Comparison of ENCODE assay signal across 13 cellular contexts in the genomic region with DNA sequence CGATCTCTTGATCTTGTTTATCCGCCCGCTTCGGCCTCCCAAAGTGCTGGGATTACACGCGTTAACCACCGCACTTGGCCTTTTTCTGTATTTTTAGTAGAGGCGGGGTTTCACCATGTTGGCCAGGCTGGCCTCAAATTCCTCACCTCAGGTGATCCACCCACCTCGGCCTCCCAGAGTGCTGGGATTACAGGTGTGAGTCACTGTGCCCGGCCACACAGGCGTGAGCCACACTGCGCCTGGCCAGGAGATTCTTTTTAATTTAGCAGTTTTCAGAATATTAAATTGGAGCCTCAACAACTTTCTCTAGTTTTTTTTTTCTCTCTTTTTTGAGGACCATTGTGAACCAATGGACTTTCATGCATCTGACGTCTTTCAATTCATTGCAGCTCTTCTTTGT. TPM values are rescaled to one million over a fixed set of nuclear protein-coding genes. Genes with fewer than 3 reads are reported as not detected.
A peak's percentile ranks its signal among the peaks of the same experiment; 100 is the strongest.
DNase-seq lines count a peak whose midpoint lies in the region; ATAC-seq, FAIRE-seq and TF ChIP-seq lines count a peak whose summit lies in the region.
"Not testable (repeated sequence)": the region's sequence is repeated elsewhere in the genome, so short reads cannot be mapped to it uniquely, and the experiment has no call there.
"Had no signal": no experiment of that assay in that cellular context is flagged by ENCODE, and none has a peak within 500 bp of the region (broad histone marks: within the 10 kb centered on the region; RNA-seq: fewer than 3 reads in every experiment).

No MANE protein-coding gene starts in this region.

- DNase-seq in GM23338 (ENCODE audit: low spot score); GM12878 (ENCODE audit: low read depth, low spot score); foreskin keratinocyte: not testable (repeated sequence)
- peak; percentile 68 to 78 for DNase-seq in PC-9
- DNase-seq in kidney tubule cell (ENCODE audit: low spot score), result peak; percentile 48

- 0 out of 2 replicates have a peak, but pooled peaks cover 18% of the 10 kb centered on the region for H3K4me1 ChIP-seq in GM23338 (ENCODE audit: insufficient read depth)
- H3K4me1 ChIP-seq in HUES48 (ENCODE audit: control insufficient read depth, insufficient read depth, low read length); PC-9 (replicated peaks; ENCODE audit: insufficient read depth); GM12878 (ENCODE audit: control insufficient read depth, insufficient read depth, low read length); ectodermal cell (ENCODE audit: control insufficient read depth, insufficient read depth, low read length); foreskin keratinocyte: not testable (repeated sequence)

- peak; percentile 10; the same call in 2 of the 3 replicates for ATAC-seq in GM23338
- not testable (repeated sequence) for ATAC-seq in GM12878
- peak; percentile 10 for ATAC-seq in foreskin keratinocyte

- not testable (repeated sequence) for H3K4me1 Mint-ChIP-seq in GM23338

- H4K20me1 ChIP-seq in GM23338 (replicated peaks; ENCODE audit: insufficient read depth); PC-9 (ENCODE audit: insufficient read depth); GM12878 (ENCODE audit: control insufficient read depth, insufficient read depth): not testable (repeated sequence)

- BruUV-seq in PC-9 (replicated peaks; lab: Mats Ljungman, UMichigan); GM12878 (replicated peaks; lab: Mats Ljungman, UMichigan): not testable (repeated sequence)

- peaks cover 17% of the 10 kb centered on the region; the same call in 2 of the 3 replicates for H3K36me3 Mint-ChIP-seq in GM23338 (ENCODE audit: low read depth)

- not testable (repeated sequence) for H3K27ac Mint-ChIP-seq in GM23338

- H2AFZ ChIP-seq in GM23338; GM12878 (ENCODE audit: control insufficient read depth, low read depth, low read length): not testable (repeated sequence)
- peak overlapping the region; percentile 66; the same call in 1 of the 2 replicates for H2AFZ ChIP-seq in PC-9

- peaks cover 13% of the 10 kb centered on the region; the same call in 2 of the 3 replicates for H3K9me3 Mint-ChIP-seq in GM23338

- not testable (repeated sequence) for H3K36me3 ChIP-seq in GM23338 (ENCODE audit: insufficient read depth); PC-9 (ENCODE audit: low read depth); GM12878 (ENCODE audit: control insufficient read depth in 2 of 2, insufficient read depth in 2 of 2, low read length in 1 of 2); ectodermal cell (ENCODE audit: control insufficient read depth, insufficient read depth, low read length)
- H3K36me3 ChIP-seq in HUES48 (ENCODE audit: control insufficient read depth, insufficient read depth, low read length), result peaks cover 12% of the 10 kb centered on the region

- peak overlapping the region; percentile 87 for H3K27ac ChIP-seq in GM23338 (ENCODE audit: low read depth)
- H3K27ac ChIP-seq in HUES48 (ENCODE audit: low read depth, low read length), result peak overlapping the region; percentile 78
- H3K27ac ChIP-seq in PC-9, result peak overlapping the region; percentile 65
- H3K27ac ChIP-seq in GM12878 (ENCODE audit: control insufficient read depth, insufficient read depth); foreskin keratinocyte: not testable (repeated sequence)
- peak overlapping the region; percentile 23 for H3K27ac ChIP-seq in ectodermal cell (ENCODE audit: insufficient read depth, low read depth, low read length, poor library complexity, severe bottlenecking)

- TF ChIP-seq CTCF in GM23338 (conservative IDR thresholded peaks at IDR 0.05; ENCODE audit: low read depth in 2 of 2); PC-9 (conservative IDR thresholded peaks at IDR 0.05); GM12878 (IDR thresholded peaks at IDR 0.05 in 2 of 3, conservative IDR thresholded peaks at IDR 0.05 in 1 of 3; ENCODE audit: control insufficient read depth in 2 of 3, extremely low read depth in 1 of 3, insufficient read depth in 1 of 3, low read depth in 3 of 3, low read length in 3 of 3); foreskin keratinocyte (conservative IDR thresholded peaks at IDR 0.05): not testable (repeated sequence)

- CTCF ChIA-PET in PC-9 (lab: Charles Lee) (interaction anchor here (0.6 to 1.0 kb wide), 9 partner anchors 10 to 1761 kb away, joined by 3 to 8 read pairs (median 4); no protein-coding TSS in a partner anchor), GM12878 (lab: Yijun Ruan, JAX) (interaction anchor here (0.7 to 5.8 kb wide), 17 partner anchors 8 to 514 kb away, joined by 3 to 75 read pairs (median 3); partner anchors contain the start of genes EHD2 and NOP53)

- RAD21 ChIA-PET in GM12878 (lab: Charles Lee; ENCODE audit: unreplicated experiment), result interaction anchor here (0.9 to 1.7 kb wide), 2 partner anchors 24 to 77 kb away, joined by 3 to 6 read pairs; partner anchors contain the start of gene EHD2

- H3F3A ChIP-seq in GM23338 (replicated peaks; ENCODE audit: low read depth) (peaks cover 16% of the 10 kb centered on the region; the same call in 1 of the 2 replicates), PC-9 (ENCODE audit: insufficient read depth, low read depth) (peaks cover 26% of the 10 kb centered on the region)

- in situ Hi-C loops in GM12878 (cut with MboI), result not testable (repeated sequence)

- H3K9ac ChIP-seq in HUES48 (ENCODE audit: low read depth, low read length); GM12878 (ENCODE audit: control insufficient read depth, insufficient read depth, low read length): not testable (repeated sequence)

- H3K4me2 ChIP-seq in GM23338 (peak overlapping the region; percentile 67; the same call in 1 of the 2 replicates), PC-9 (peak overlapping the region; percentile 74)
- H3K4me2 ChIP-seq in GM12878 (ENCODE audit: control insufficient read depth, insufficient read depth), result not testable (repeated sequence)

- SMC1A ChIA-PET in GM12878 (lab: Charles Lee; ENCODE audit: uncharacterized antibody, unreplicated experiment), result interaction anchor here (1.1 to 1.2 kb wide), 2 partner anchors 83 to 351 kb away, joined by 3 to 4 read pairs; no protein-coding TSS in a partner anchor

- not testable (repeated sequence) for H3K79me2 ChIP-seq in GM23338 (replicated peaks; ENCODE audit: insufficient read depth); PC-9 (ENCODE audit: low read depth); GM12878 (ENCODE audit: control insufficient read depth, insufficient read depth, low read length)

- H3K9me3 ChIP-seq in HUES48 (ENCODE audit: control insufficient read depth, insufficient read depth, low read length); PC-9 (ENCODE audit: insufficient read depth, low read depth); GM12878 (replicated peaks; ENCODE audit: control insufficient read depth, insufficient read depth, low read length); ectodermal cell (ENCODE audit: control insufficient read depth, low read length): not testable (repeated sequence)

- not testable (repeated sequence) for H3K4me3 Mint-ChIP-seq in GM23338

- not testable (repeated sequence) for TF ChIP-seq POLR2A in GM12878 (IDR thresholded peaks at IDR 0.05; ENCODE audit: low read depth, low read length)

- not testable (repeated sequence) for TF ChIP-seq EP300 in GM12878 (IDR thresholded peaks at IDR 0.05; ENCODE audit: borderline replicate concordance in 1 of 2, control insufficient read depth in 1 of 2, low read depth in 2 of 2, low read length in 2 of 2)

- FAIRE-seq in GM12878 (lab: Jason Lieb, UNC), result peak; percentile 54

- intact Hi-C loops in PC-9 (cut with micrococcal nuclease; ENCODE audit: unreplicated experiment), result loop anchor here (1.0 to 10.0 kb wide), 2 partner anchors 11 to 75 kb away; no protein-coding TSS in a partner anchor
- intact Hi-C loops in GM12878 (cut with micrococcal nuclease; ENCODE audit: unreplicated experiment), result loop anchor here (2.0 kb wide), 2 partner anchors 23 to 83 kb away; no protein-coding TSS in a partner anchor

- not testable (repeated sequence) for H3K4me3 ChIP-seq in GM23338; HUES48 (ENCODE audit: low read depth, low read length); GM12878; ectodermal cell (ENCODE audit: insufficient read depth, low read depth, low read length)
- peak overlapping the region; percentile 42; the same call in 1 of the 2 replicates for H3K4me3 ChIP-seq in PC-9

- WGBS in GM12878 (ENCODE audit: insufficient coverage, insufficient replicate concordance, low lambda C conversion rate, missing lambda C conversion rate), result 90% methylated on average over 13 of the region's 13 CpGs
- WGBS in ectodermal cell, 2 experiments, result 81% methylated on average over 13 of the region's 13 CpGs

- H3K27me3 Mint-ChIP-seq in GM23338 (ENCODE audit: insufficient read depth, low read depth, poor library complexity), result peaks cover 11% of the 10 kb centered on the region

- not testable (repeated sequence) for H3K27me3 ChIP-seq in GM23338 (ENCODE audit: insufficient read depth); HUES48 (ENCODE audit: control insufficient read depth, insufficient read depth, low read length); PC-9 (ENCODE audit: insufficient read depth, low read depth); GM12878 (replicated peaks in 1 of 2; ENCODE audit: control insufficient read depth in 2 of 2, insufficient read depth in 2 of 2, low read length in 1 of 2); ectodermal cell (ENCODE audit: control insufficient read depth, insufficient read depth, low read length, poor library complexity, severe bottlenecking); foreskin keratinocyte

- TF ChIP-seq RAD21 in GM12878 (IDR thresholded peaks at IDR 0.05; ENCODE audit: insufficient read depth, low read depth, low read length), result not testable (repeated sequence)

- POLR2A ChIA-PET in PC-9 (lab: Charles Lee; ENCODE audit: unreplicated experiment), result not testable (repeated sequence)
- POLR2A ChIA-PET in GM12878 (lab: Charles Lee), result interaction anchor here (0.7 kb wide), 1 partner anchor 14 kb away, joined by 3 read pairs; no protein-coding TSS in a partner anchor

- not testable (repeated sequence) for H3K9me2 ChIP-seq in GM23338 (ENCODE audit: insufficient read depth); PC-9 (ENCODE audit: insufficient read depth)

RNA-seq across cellular contexts. Expression of gene SELENOW, which starts 11.3 kb away (rescaled TPM):
- 524 and 558 TPM in 2 replicates for total RNA-seq in GM23338 (2014; rRNA removed; shearing (Covaris generic))
- 811 and 820 TPM in 2 replicates for polyA plus RNA-seq in GM23338 (2016; fragmentation: Nextera tagmentation; extraction: Ambion mirVana)
- total RNA-seq in PC-9 (2021), result 186 TPM in 2 replicates
- total RNA-seq in GM12878 (2013; cell fraction: nucleolus; rRNA removed), result 15.6 and 16.9 TPM in 2 replicates
- 120 and 125 TPM in 2 replicates for total RNA-seq in GM12878 (2014; rRNA removed)
- 58.5 and 62.8 TPM in 2 replicates for total RNA-seq in GM12878 (2014; rRNA removed; fragmentation: Illumina TruSeq; extraction: Trizol)
- 53.3 and 55.6 TPM in 2 replicates for total RNA-seq in GM12878 (2021)
- polyA plus RNA-seq in GM12878 (2011; ENCODE audit: low read depth), result 37.1 TPM
- polyA plus RNA-seq in GM12878 (2011; rRNA removed), result 50.1 and 70.5 TPM in 2 replicates
- 105 and 116 TPM in 2 replicates for polyA plus RNA-seq in GM12878 (2011; cell fraction: cytosol; rRNA removed)
- 56.0 and 61.1 TPM in 2 replicates for polyA plus RNA-seq in GM12878 (2011; cell fraction: nucleus; rRNA removed)
- polyA plus RNA-seq in GM12878 (2012), result 51.6 and 51.9 TPM in 2 replicates
- polyA plus RNA-seq in GM12878 (2014; fragmentation: Illumina TruSeq; extraction: Trizol), result 49.6 and 71.6 TPM in 2 replicates
- polyA plus RNA-seq in GM12878 (2014; fragmentation: Nextera tagmentation; extraction: Ambion mirVana), result 100 to 1,000 TPM; 127 to 186 TPM
- 107 and 114 TPM in 2 replicates for polyA plus RNA-seq in GM12878 (2014; rRNA removed)
- 100 to 1,000 TPM in 1 of 2 experiments, 10 to 100 TPM in 1; 95.4 to 106 TPM for polyA plus RNA-seq in GM12878 (2016; fragmentation: Nextera tagmentation; extraction: Ambion mirVana)
- polyA minus RNA-seq in GM12878 (2011; rRNA and poly(A)+ RNA removed), result 11.3 and 36.4 TPM in 2 replicates
- polyA minus RNA-seq in GM12878 (2011; cell fraction: cytosol; rRNA and poly(A)+ RNA removed), result 13.6 and 13.9 TPM in 2 replicates
- polyA minus RNA-seq in GM12878 (2011; cell fraction: nucleus; rRNA and poly(A)+ RNA removed), result 9.9 and 16.6 TPM in 2 replicates
- polyA plus RNA-seq in ectodermal cell (2013, experiment 1 of 4), result 262 TPM
- 246 TPM for polyA plus RNA-seq in ectodermal cell (2013, experiment 2 of 4)
- polyA plus RNA-seq in ectodermal cell (2013, experiment 3 of 4), result 197 TPM
- 194 TPM for polyA plus RNA-seq in ectodermal cell (2013, experiment 4 of 4)
- 412 and 470 TPM in 2 replicates for total RNA-seq in foreskin keratinocyte
- polyA plus RNA-seq in foreskin keratinocyte, result 523 and 582 TPM in 2 replicates

RNA-seq across cellular contexts. Expression of gene TPRX1, which starts 14.5 kb away (rescaled TPM):
- total RNA-seq in GM23338 (2014; rRNA removed; shearing (Covaris generic)), result 0.19 and 0.28 TPM in 2 replicates
- polyA plus RNA-seq in GM23338 (2016; fragmentation: Nextera tagmentation; extraction: Ambion mirVana) (0.14 TPM in 1 of 2 replicates, not detected in the other), GM12878 (2011; rRNA removed) (not detected in 2 replicates), GM12878 (2014; fragmentation: Illumina TruSeq; extraction: Trizol) (not detected in 2 replicates), GM12878 (2014; fragmentation: Nextera tagmentation; extraction: Ambion mirVana) (not detected), GM12878 (2014; rRNA removed) (not detected in 2 replicates), GM12878 (2016; fragmentation: Nextera tagmentation; extraction: Ambion mirVana) (not detected), foreskin keratinocyte (not detected in 2 replicates)
- total RNA-seq in PC-9 (2021) (not detected in 2 replicates), GM12878 (2014; rRNA removed) (not detected in 2 replicates), GM12878 (2014; rRNA removed; fragmentation: Illumina TruSeq; extraction: Trizol) (not detected in 2 replicates), GM12878 (2021) (not detected in 2 replicates), foreskin keratinocyte (not detected in 2 replicates)
- total RNA-seq in GM12878 (2013; cell fraction: nucleolus; rRNA removed), result not detected in 2 replicates
- polyA plus RNA-seq in GM12878 (2011; ENCODE audit: low read depth), result not detected
- not detected in 2 replicates for polyA plus RNA-seq in GM12878 (2011; cell fraction: cytosol; rRNA removed)
- polyA plus RNA-seq in GM12878 (2011; cell fraction: nucleus; rRNA removed), result not detected in 2 replicates
- polyA plus RNA-seq in GM12878 (2012), result not detected in 2 replicates
- polyA minus RNA-seq in GM12878 (2011; rRNA and poly(A)+ RNA removed), result not detected in 2 replicates
- polyA minus RNA-seq in GM12878 (2011; cell fraction: cytosol; rRNA and poly(A)+ RNA removed), result not detected in 2 replicates
- not detected in 2 replicates for polyA minus RNA-seq in GM12878 (2011; cell fraction: nucleus; rRNA and poly(A)+ RNA removed)
- not detected for polyA plus RNA-seq in ectodermal cell (2013, experiment 1 of 4)
- not detected for polyA plus RNA-seq in ectodermal cell (2013, experiment 2 of 4)
- polyA plus RNA-seq in ectodermal cell (2013, experiment 3 of 4), result not detected
- polyA plus RNA-seq in ectodermal cell (2013, experiment 4 of 4), result not detected
- total RNA-seq: A172; CD4-positive, CD25-positive, alpha-beta regulatory T cell; Daoy; G401; GM23248 had no signal
- polyA plus RNA-seq: CD4-positive, CD25-positive, alpha-beta regulatory T cell; GM23248; IgD-negative memory B cell had no signal

RNA-seq across cellular contexts. Expression of gene CRX, which starts 31.9 kb away (rescaled TPM):
- not detected in 2 replicates for total RNA-seq in GM23338 (2014; rRNA removed; shearing (Covaris generic))
- 0.07 and 0.15 TPM in 2 replicates for polyA plus RNA-seq in GM23338 (2016; fragmentation: Nextera tagmentation; extraction: Ambion mirVana)
- total RNA-seq in PC-9 (2021), result not detected in 2 replicates
- total RNA-seq in GM12878 (2013; cell fraction: nucleolus; rRNA removed), result not detected in 2 replicates
- total RNA-seq in GM12878 (2014; rRNA removed), result not detected in 2 replicates
- not detected in 2 replicates for total RNA-seq in GM12878 (2014; rRNA removed; fragmentation: Illumina TruSeq; extraction: Trizol)
- not detected in 2 replicates for total RNA-seq in GM12878 (2021)
- not detected for polyA plus RNA-seq in GM12878 (2011; ENCODE audit: low read depth)
- polyA plus RNA-seq in GM12878 (2011; rRNA removed), result not detected in 2 replicates
- not detected in 2 replicates for polyA plus RNA-seq in GM12878 (2011; cell fraction: cytosol; rRNA removed)
- not detected in 2 replicates for polyA plus RNA-seq in GM12878 (2011; cell fraction: nucleus; rRNA removed)
- not detected in 2 replicates for polyA plus RNA-seq in GM12878 (2012)
- polyA plus RNA-seq in GM12878 (2014; fragmentation: Illumina TruSeq; extraction: Trizol), result not detected in 2 replicates
- polyA plus RNA-seq in GM12878 (2014; fragmentation: Nextera tagmentation; extraction: Ambion mirVana), result not detected
- polyA plus RNA-seq in GM12878 (2014; rRNA removed), result not detected in 2 replicates
- polyA plus RNA-seq in GM12878 (2016; fragmentation: Nextera tagmentation; extraction: Ambion mirVana), result not detected
- not detected in 2 replicates for polyA minus RNA-seq in GM12878 (2011; rRNA and poly(A)+ RNA removed)
- not detected in 2 replicates for polyA minus RNA-seq in GM12878 (2011; cell fraction: cytosol; rRNA and poly(A)+ RNA removed)
- polyA minus RNA-seq in GM12878 (2011; cell fraction: nucleus; rRNA and poly(A)+ RNA removed), result not detected in 2 replicates
- 0.61 TPM for polyA plus RNA-seq in ectodermal cell (2013, experiment 1 of 4)
- polyA plus RNA-seq in ectodermal cell (2013, experiment 2 of 4), result 0.43 TPM
- polyA plus RNA-seq in ectodermal cell (2013, experiment 3 of 4), result 0.16 TPM
- 0.24 TPM for polyA plus RNA-seq in ectodermal cell (2013, experiment 4 of 4)
- not detected in 2 replicates for total RNA-seq in foreskin keratinocyte
- not detected in 2 replicates for polyA plus RNA-seq in foreskin keratinocyte
- total RNA-seq: A172; CD4-positive, CD25-positive, alpha-beta regulatory T cell; Daoy; GM23248 had no signal
- polyA plus RNA-seq: CD4-positive, CD25-positive, alpha-beta regulatory T cell; GM23248; IgD-negative memory B cell had no signal

RNA-seq across cellular contexts. Expression of gene NOP53, which starts 44.5 kb away (rescaled TPM):
- total RNA-seq in GM23338 (2014; rRNA removed; shearing (Covaris generic)), result 151 and 167 TPM in 2 replicates
- 192 and 211 TPM in 2 replicates for polyA plus RNA-seq in GM23338 (2016; fragmentation: Nextera tagmentation; extraction: Ambion mirVana)
- total RNA-seq in PC-9 (2021), result 225 and 296 TPM in 2 replicates
- total RNA-seq in GM12878 (2013; cell fraction: nucleolus; rRNA removed), result 36.5 and 43.0 TPM in 2 replicates
- 254 and 317 TPM in 2 replicates for total RNA-seq in GM12878 (2014; rRNA removed)
- 180 and 186 TPM in 2 replicates for total RNA-seq in GM12878 (2014; rRNA removed; fragmentation: Illumina TruSeq; extraction: Trizol)
- 336 and 356 TPM in 2 replicates for total RNA-seq in GM12878 (2021)
- 311 TPM for polyA plus RNA-seq in GM12878 (2011; ENCODE audit: low read depth)
- polyA plus RNA-seq in GM12878 (2011; rRNA removed), result 198 and 222 TPM in 2 replicates
- 205 and 251 TPM in 2 replicates for polyA plus RNA-seq in GM12878 (2011; cell fraction: cytosol; rRNA removed)
- polyA plus RNA-seq in GM12878 (2011; cell fraction: nucleus; rRNA removed), result 117 and 146 TPM in 2 replicates
- polyA plus RNA-seq in GM12878 (2012), result 464 and 758 TPM in 2 replicates
- polyA plus RNA-seq in GM12878 (2014; fragmentation: Illumina TruSeq; extraction: Trizol), result 69.0 and 148 TPM in 2 replicates
- polyA plus RNA-seq in GM12878 (2014; fragmentation: Nextera tagmentation; extraction: Ambion mirVana), result 10 to 100 TPM in 1 of 2 experiments, 1 to 10 TPM in 1; 6.0 to 32.3 TPM
- 386 and 428 TPM in 2 replicates for polyA plus RNA-seq in GM12878 (2014; rRNA removed)
- polyA plus RNA-seq in GM12878 (2016; fragmentation: Nextera tagmentation; extraction: Ambion mirVana), result 10 to 100 TPM; 71.4 to 94.2 TPM
- polyA minus RNA-seq in GM12878 (2011; rRNA and poly(A)+ RNA removed), result 57.8 and 115 TPM in 2 replicates
- 79.2 and 82.4 TPM in 2 replicates for polyA minus RNA-seq in GM12878 (2011; cell fraction: cytosol; rRNA and poly(A)+ RNA removed)
- polyA minus RNA-seq in GM12878 (2011; cell fraction: nucleus; rRNA and poly(A)+ RNA removed), result 28.7 and 44.8 TPM in 2 replicates
- 339 TPM for polyA plus RNA-seq in ectodermal cell (2013, experiment 1 of 4)
- 348 TPM for polyA plus RNA-seq in ectodermal cell (2013, experiment 2 of 4)
- 331 TPM for polyA plus RNA-seq in ectodermal cell (2013, experiment 3 of 4)
- polyA plus RNA-seq in ectodermal cell (2013, experiment 4 of 4), result 363 TPM
- total RNA-seq in foreskin keratinocyte, result 73.1 and 76.9 TPM in 2 replicates
- polyA plus RNA-seq in foreskin keratinocyte, result 128 and 142 TPM in 2 replicates
